In genomic region chr7:44077681-44078091, GRCh38 we compare ENCODE assay signal across 20 cellular contexts. TPM values are rescaled to one million over a fixed set of nuclear protein-coding genes. Genes with fewer than 3 reads are reported as not detected.
A peak's percentile ranks its signal among the peaks of the same experiment; 100 is the strongest.
DNase-seq lines count a peak whose midpoint lies in the region; ATAC-seq lines count a peak whose summit lies in the region.
"Had no signal": no experiment of that assay in that cellular context is flagged by ENCODE, and none has a peak within 500 bp of the region (broad histone marks: within the 10 kb centered on the region; RNA-seq: fewer than 3 reads in every experiment).

No MANE protein-coding gene starts in this region.

- H3K27ac ChIP-seq in right cardiac atrium (ENCODE audit: low read length): peak overlapping the region; percentile 77
- H3K27ac ChIP-seq: adrenal gland, hepatocyte, neural progenitor cell had no signal

- POLR2A ChIA-PET in T-cell (lab: Charles Lee): no interaction called here

- no peaks in the 10 kb centered on the region for H3K27me3 Mint-ChIP-seq in activated CD8-positive, alpha-beta memory T cell treated with anti-CD3 and anti-CD28 coated beads, Interleukin-2, amount 10 ng/mL, durations not matched to agents 7 days and 5 days
- no peaks in the 10 kb centered on the region for H3K27me3 Mint-ChIP-seq in T-cell

- peaks cover 30% of the 10 kb centered on the region for H3K36me3 Mint-ChIP-seq in activated CD8-positive, alpha-beta memory T cell treated with anti-CD3 and anti-CD28 coated beads, Interleukin-2, amount 10 ng/mL, durations not matched to agents 7 days and 5 days
- H3K36me3 Mint-ChIP-seq in T-cell: peaks cover 28% of the 10 kb centered on the region
- H3K36me3 Mint-ChIP-seq in stimulated activated effector memory CD8-positive, alpha-beta T cell treated with anti-CD3 and anti-CD28 coated beads, Interleukin-12 subunit alpha, Interleukin-12 subunit beta, amount 100 ng/mL, for 72 hours: peaks cover 77% of the 10 kb centered on the region

- ATAC-seq in activated CD8-positive, alpha-beta memory T cell treated with anti-CD3 and anti-CD28 coated beads, Interleukin-2, amount 10 ng/mL, durations not matched to agents 7 days and 5 days: no peak
- ATAC-seq in T-cell (replicated peaks in 1 of 4): no peak
- ATAC-seq in right cardiac atrium: peak; percentile 1 to 2
- no peak for ATAC-seq in stimulated activated effector memory CD8-positive, alpha-beta T cell treated with anti-CD3 and anti-CD28 coated beads, Interleukin-12 subunit alpha, Interleukin-12 subunit beta, amount 100 ng/mL, for 72 hours
- ATAC-seq in GM21723 (IDR thresholded peaks at IDR 0.05; ENCODE audit: unreplicated experiment): no peak
- ATAC-seq: K562, Panc1 had no signal

- no peak for DNase-seq in activated CD8-positive, alpha-beta memory T cell treated with anti-CD3 and anti-CD28 coated beads, Interleukin-2, amount 10 ng/mL, durations not matched to agents 7 days and 5 days
- DNase-seq in activated CD8-positive, alpha-beta memory T cell treated with anti-CD3 and anti-CD28 coated beads, Interleukin-2, amount 50 U/mL, for 4 hours: no peak
- DNase-seq in T-cell: no peak
- DNase-seq in right cardiac atrium: peak; percentile 53 to 83 (median 77)
- DNase-seq in stimulated activated effector memory CD8-positive, alpha-beta T cell treated with anti-CD3 and anti-CD28 coated beads, Interleukin-12 subunit alpha, Interleukin-12 subunit beta, amount 100 ng/mL, for 72 hours (ENCODE audit: low spot score in 2 of 2): no peak
- DNase-seq in inferior parietal cortex (ENCODE audit: extremely low spot score): no peak
- DNase-seq in GOT3 (lab: John Stamatoyannopoulos, UW): no peak
- DNase-seq: Caco-2, NCI-H1436 treated with DMSO at 0.1 percent for 48 hours, NCI-H524 treated with DMSO at 0.1 percent for 48 hours, substantia nigra had no signal

- H3K27ac Mint-ChIP-seq in activated CD8-positive, alpha-beta memory T cell treated with anti-CD3 and anti-CD28 coated beads, Interleukin-2, amount 10 ng/mL, durations not matched to agents 7 days and 5 days: peak overlapping the region; percentile 34
- peak overlapping the region; percentile 11 to 70 for H3K27ac Mint-ChIP-seq in T-cell
- peak overlapping the region; percentile 84 for H3K27ac Mint-ChIP-seq in stimulated activated effector memory CD8-positive, alpha-beta T cell treated with anti-CD3 and anti-CD28 coated beads, Interleukin-12 subunit alpha, Interleukin-12 subunit beta, amount 100 ng/mL, for 72 hours
- H3K27ac Mint-ChIP-seq: neural progenitor cell had no signal

- no peaks in the 10 kb centered on the region for H3K9me3 ChIP-seq in right cardiac atrium (ENCODE audit: control insufficient read depth, low read length)
- H3K9me3 ChIP-seq: adrenal gland, Caco-2 had no signal

- WGBS in right cardiac atrium: 57% methylated on average over 5 of the region's 5 CpGs

- CTCF ChIA-PET in activated CD8-positive, alpha-beta memory T cell treated with anti-CD3 and anti-CD28 coated beads, Interleukin-2, amount 10 ng/mL, durations not matched to agents 7 days and 5 days (lab: Charles Lee): interaction anchor here (1.1 kb wide), 1 partner anchor 123 kb away, joined by 4 read pairs; the partner anchor contains the start of gene YKT6
- CTCF ChIA-PET in T-cell (lab: Charles Lee): no interaction called here

- H3K27me3 ChIP-seq in right cardiac atrium (ENCODE audit: control insufficient read depth, insufficient read depth): no peaks in the 10 kb centered on the region
- H3K27me3 ChIP-seq: adrenal gland, hepatocyte, neural progenitor cell had no signal

- H3K4me1 Mint-ChIP-seq in activated CD8-positive, alpha-beta memory T cell treated with anti-CD3 and anti-CD28 coated beads, Interleukin-2, amount 10 ng/mL, durations not matched to agents 7 days and 5 days: peaks cover 47% of the 10 kb centered on the region
- peaks cover 23 to 38% (median 27%) of the 10 kb centered on the region in 3 donors for H3K4me1 Mint-ChIP-seq in T-cell
- H3K4me1 Mint-ChIP-seq in stimulated activated effector memory CD8-positive, alpha-beta T cell treated with anti-CD3 and anti-CD28 coated beads, Interleukin-12 subunit alpha, Interleukin-12 subunit beta, amount 100 ng/mL, for 72 hours: peaks cover 46% of the 10 kb centered on the region

- peaks cover 3% of the 10 kb centered on the region for H3K4me1 ChIP-seq in right cardiac atrium (ENCODE audit: control insufficient read depth, insufficient read depth, low read length)
- H3K4me1 ChIP-seq: Caco-2, neural progenitor cell had no signal

- no peak overlapping the region for H3K4me3 ChIP-seq in right cardiac atrium (ENCODE audit: low read length)
- H3K4me3 ChIP-seq: adrenal gland, hepatocyte, K562, neural progenitor cell, skin epidermis had no signal

- no peak overlapping the region for H3K4me3 Mint-ChIP-seq in activated CD8-positive, alpha-beta memory T cell treated with anti-CD3 and anti-CD28 coated beads, Interleukin-2, amount 10 ng/mL, durations not matched to agents 7 days and 5 days
- no peak overlapping the region for H3K4me3 Mint-ChIP-seq in T-cell
- no peak overlapping the region for H3K4me3 Mint-ChIP-seq in stimulated activated effector memory CD8-positive, alpha-beta T cell treated with anti-CD3 and anti-CD28 coated beads, Interleukin-12 subunit alpha, Interleukin-12 subunit beta, amount 100 ng/mL, for 72 hours
- H3K4me3 Mint-ChIP-seq: neural progenitor cell had no signal

- intact Hi-C loops in right cardiac atrium (cut with DNase I): loop anchor here in 2 of 4 donors (10.0 kb wide), 1 partner anchor 117 kb away; no protein-coding TSS in a partner anchor

- H3K9me3 Mint-ChIP-seq in activated CD8-positive, alpha-beta memory T cell treated with anti-CD3 and anti-CD28 coated beads, Interleukin-2, amount 10 ng/mL, durations not matched to agents 7 days and 5 days (ENCODE audit: low read depth): no peaks in the 10 kb centered on the region
- no peaks in the 10 kb centered on the region for H3K9me3 Mint-ChIP-seq in T-cell
- no peaks in the 10 kb centered on the region for H3K9me3 Mint-ChIP-seq in stimulated activated effector memory CD8-positive, alpha-beta T cell treated with anti-CD3 and anti-CD28 coated beads, Interleukin-12 subunit alpha, Interleukin-12 subunit beta, amount 100 ng/mL, for 72 hours
- H3K9me3 Mint-ChIP-seq: neural progenitor cell had no signal

RNA-seq across cellular contexts. Expression of gene POLM, which starts 4.6 kb away (rescaled TPM):
- total RNA-seq in activated CD8-positive, alpha-beta memory T cell treated with anti-CD3 and anti-CD28 coated beads, Interleukin-2, amount 10 ng/mL, durations not matched to agents 7 days and 5 days: 10 to 100 TPM; 41.8 to 41.9 TPM
- total RNA-seq in T-cell (10 to 100 TPM; 39.5 to 81.9 (median 70.7) TPM), right cardiac atrium (10 to 100 TPM; 24.5 to 28.9 (median 25.8) TPM)
- polyA plus RNA-seq in right cardiac atrium: 16.6 TPM

RNA-seq across cellular contexts. Expression of gene PGAM2, which starts 12.3 kb away (rescaled TPM):
- total RNA-seq in activated CD8-positive, alpha-beta memory T cell treated with anti-CD3 and anti-CD28 coated beads, Interleukin-2, amount 10 ng/mL, durations not matched to agents 7 days and 5 days: under 1 TPM in 1 of 2 experiments, not detected in 1; 0.58 TPM
- total RNA-seq in T-cell: 1 to 10 TPM; 1.1 to 2.9 (median 1.7) TPM
- 1,000 to 10,000 TPM in 2 of 4 donors, 100 to 1,000 TPM in 2; 946 to 1,159 (median 1,024) TPM for total RNA-seq in right cardiac atrium
- 2,530 TPM for polyA plus RNA-seq in right cardiac atrium
- total RNA-seq: A673, Caco-2, epithelial cell of proximal tubule, K562 had no signal
- polyA plus RNA-seq: hepatocyte, K562 had no signal

RNA-seq across cellular contexts. Expression of gene AEBP1, which starts 26.5 kb away (rescaled TPM):
- total RNA-seq in activated CD8-positive, alpha-beta memory T cell treated with anti-CD3 and anti-CD28 coated beads, Interleukin-2, amount 10 ng/mL, durations not matched to agents 7 days and 5 days: 1 to 10 TPM; 4.0 to 6.6 TPM
- total RNA-seq in T-cell: 10 to 100 TPM; 18.1 to 28.4 (median 23.1) TPM
- 100 to 1,000 TPM in 2 of 4 donors, 10 to 100 TPM in 2; 81.0 to 124 (median 103) TPM for total RNA-seq in right cardiac atrium
- polyA plus RNA-seq in right cardiac atrium: 62.8 TPM

RNA-seq across cellular contexts. Expression of gene DBNL, which starts 33.2 kb away (rescaled TPM):
- 100 to 1,000 TPM; 148 to 153 TPM for total RNA-seq in activated CD8-positive, alpha-beta memory T cell treated with anti-CD3 and anti-CD28 coated beads, Interleukin-2, amount 10 ng/mL, durations not matched to agents 7 days and 5 days
- total RNA-seq in T-cell: 100 to 1,000 TPM; 101 to 188 (median 156) TPM
- 10 to 100 TPM; 34.3 to 44.6 (median 38.1) TPM for total RNA-seq in right cardiac atrium
- 37.5 TPM for polyA plus RNA-seq in right cardiac atrium

RNA-seq across cellular contexts. Expression of gene POLD2, which starts 45.7 kb away (rescaled TPM):
- total RNA-seq in activated CD8-positive, alpha-beta memory T cell treated with anti-CD3 and anti-CD28 coated beads, Interleukin-2, amount 10 ng/mL, durations not matched to agents 7 days and 5 days: 100 to 1,000 TPM; 130 to 158 TPM
- total RNA-seq in T-cell (10 to 100 TPM; 53.4 to 85.1 (median 72.6) TPM), right cardiac atrium (100 to 1,000 TPM in 1 of 4 donors, 10 to 100 TPM in 3; 85.8 to 110 (median 99.0) TPM)
- 86.6 TPM for polyA plus RNA-seq in right cardiac atrium

Comparison
In these comparisons a context has a peak if more than half of its experiments do, and no peak if none do; other contexts are left out.
1. ATAC-seq: peak in right cardiac atrium (2 of 2); none in activated CD8-positive, alpha-beta memory T cell treated with anti-CD3 and anti-CD28 coated beads, Interleukin-2, amount 10 ng/mL, durations not matched to agents 7 days and 5 days (single experiment), T-cell (0 of 4), stimulated activated effector memory CD8-positive, alpha-beta T cell treated with anti-CD3 and anti-CD28 coated beads, Interleukin-12 subunit alpha, Interleukin-12 subunit beta, amount 100 ng/mL, for 72 hours (single experiment) and GM21723 (single experiment).
2. DNase-seq: peak in right cardiac atrium (3 of 3); none in activated CD8-positive, alpha-beta memory T cell treated with anti-CD3 and anti-CD28 coated beads, Interleukin-2, amount 10 ng/mL, durations not matched to agents 7 days and 5 days (single experiment), activated CD8-positive, alpha-beta memory T cell treated with anti-CD3 and anti-CD28 coated beads, Interleukin-2, amount 50 U/mL, for 4 hours (single experiment), T-cell (0 of 34), stimulated activated effector memory CD8-positive, alpha-beta T cell treated with anti-CD3 and anti-CD28 coated beads, Interleukin-12 subunit alpha, Interleukin-12 subunit beta, amount 100 ng/mL, for 72 hours (0 of 2), inferior parietal cortex (single experiment) and GOT3 (single experiment).
3. H3K27ac Mint-ChIP-seq: peak in every context shown above with its lines; median percentile 84 in stimulated activated effector memory CD8-positive, alpha-beta T cell treated with anti-CD3 and anti-CD28 coated beads, Interleukin-12 subunit alpha, Interleukin-12 subunit beta, amount 100 ng/mL, for 72 hours; 40 in T-cell; 34 in activated CD8-positive, alpha-beta memory T cell treated with anti-CD3 and anti-CD28 coated beads, Interleukin-2, amount 10 ng/mL, durations not matched to agents 7 days and 5 days.
4. RNA of gene PGAM2, which starts 12.3 kb away (total RNA-seq): 946 to 1,159 TPM in right cardiac atrium; 1.1 to 2.9 TPM in T-cell and 0.58 TPM in activated CD8-positive, alpha-beta memory T cell treated with anti-CD3 and anti-CD28 coated beads, Interleukin-2, amount 10 ng/mL, durations not matched to agents 7 days and 5 days; every median in the first group is over 100 times any median in the second.